ENCODE assay signal across 18 cellular contexts in genomic region chr17:22128723-22129122, GRCh38.
"Had no signal": no experiment of that assay in that cellular context is flagged by ENCODE, and none has a peak within 500 bp of the region (broad histone marks: within the 10 kb centered on the region; RNA-seq: fewer than 3 reads in every experiment).

No MANE protein-coding gene starts in this region.

- H3K9ac ChIP-seq: parathyroid adenoma had no signal

- H3K36me3 ChIP-seq: heart left ventricle, right lobe of liver, suprapubic skin, thyroid gland, uterus had no signal

- H3K4me3 ChIP-seq: heart left ventricle, psoas muscle, right lobe of liver, suprapubic skin, thyroid gland, uterus had no signal

- H3K79me2 ChIP-seq: parathyroid adenoma had no signal

- H3K27me3 ChIP-seq: heart left ventricle, right lobe of liver, suprapubic skin, thyroid gland, uterus had no signal

- DNase-seq: effector memory CD4-positive, alpha-beta T cell; heart left ventricle; hippocampal formation; mesendoderm; naive B cell; occipital lobe; psoas muscle; retina; right lobe of liver; stimulated activated CD4-positive, alpha-beta T cell treated with anti-CD3 and anti-CD28 coated beads, Interleukin-4, amount 100 ng/mL, for 1 hour; stimulated activated CD8-positive, alpha-beta memory T cell treated with anti-CD3 and anti-CD28 coated beads, Interleukin-4, amount 100 ng/mL, for 48 hours; stimulated activated naive CD8-positive, alpha-beta T cell treated with anti-CD3 and anti-CD28 coated beads, Interleukin-15, Interleukin-2, amounts not matched to agents 100 U/mL and 50 U/mL, for 24 hours; thyroid gland; uterus had no signal

- H2AFZ ChIP-seq: parathyroid adenoma had no signal

- ATAC-seq: esophagus mucosa; heart left ventricle; psoas muscle; right lobe of liver; stimulated activated effector memory CD8-positive, alpha-beta T cell treated with anti-CD3 and anti-CD28 coated beads, Interleukin-12 subunit alpha, Interleukin-12 subunit beta, amount 100 ng/mL, for 72 hours; stimulated activated naive CD8-positive, alpha-beta T cell treated with anti-CD3 and anti-CD28 coated beads, Interleukin-15, Interleukin-2, amounts not matched to agents 100 U/mL and 50 U/mL, for 24 hours had no signal

- H3K4me1 ChIP-seq: heart left ventricle, parathyroid adenoma, psoas muscle, right lobe of liver, suprapubic skin, thyroid gland, uterus had no signal

- H3K27ac ChIP-seq: heart left ventricle, parathyroid adenoma, psoas muscle, right lobe of liver, suprapubic skin, thyroid gland, uterus had no signal

- H3K9me3 ChIP-seq: right lobe of liver, thyroid gland had no signal
